ENCODE assay signal across 9 cellular contexts in genomic region chr1:1283821-1284220, GRCh38. TPM values are rescaled to one million over a fixed set of nuclear protein-coding genes. Genes with fewer than 3 reads are reported as not detected.
DNase-seq lines count a peak whose midpoint lies in the region.
"Had no signal": no experiment of that assay in that cellular context is flagged by ENCODE, and none has a peak within 500 bp of the region (broad histone marks: within the 10 kb centered on the region; RNA-seq: fewer than 3 reads in every experiment).

No MANE protein-coding gene starts in this region.

- peak; percentile 44 for DNase-seq in GM03348 (ENCODE audit: low spot score)
- DNase-seq in M059J (ENCODE audit: low read depth): peak; percentile 36
- DNase-seq in hepatic stellate cell (ENCODE audit: low spot score): peak; percentile 70
- no peak for DNase-seq in effector CD8-positive, alpha-beta T cell (lab: John Stamatoyannopoulos, UW)
- DNase-seq in NCI-H1048 (lab: John Stamatoyannopoulos, UW): no peak
- no peak for DNase-seq in amygdala (lab: John Stamatoyannopoulos, UW)
- DNase-seq: activated CD4-positive, alpha-beta T cell treated with anti-CD3 and anti-CD28 coated beads for 1 hour; amniotic stem cell; left ventricle myocardium superior had no signal

RNA-seq across cellular contexts. Expression of gene SCNN1D, which starts 3.6 kb away (rescaled TPM):
- total RNA-seq in M059J (2014; rRNA removed; shearing (Covaris generic)): 0.62 TPM in 1 of 2 replicates, not detected in the other

RNA-seq across cellular contexts. Expression of gene UBE2J2, which starts 10.2 kb away (rescaled TPM):
- 42.8 and 59.5 TPM in 2 replicates for total RNA-seq in M059J (2014; rRNA removed; shearing (Covaris generic))

RNA-seq across cellular contexts. Expression of gene ACAP3, which starts 23.9 kb away (rescaled TPM):
- total RNA-seq in M059J (2014; rRNA removed; shearing (Covaris generic)): 13.9 and 15.3 TPM in 2 replicates

RNA-seq across cellular contexts. Expression of gene PUSL1, which starts 24.6 kb away (rescaled TPM):
- 23.6 and 40.3 TPM in 2 replicates for total RNA-seq in M059J (2014; rRNA removed; shearing (Covaris generic))

RNA-seq across cellular contexts. Expression of gene C1QTNF12, which starts 37.3 kb away (rescaled TPM):
- not detected in 2 replicates for total RNA-seq in M059J (2014; rRNA removed; shearing (Covaris generic))

Comparison
In these comparisons a context has a peak if more than half of its experiments do, and no peak if none do; other contexts are left out.
1. DNase-seq: peak in GM03348 (single experiment), M059J (single experiment) and hepatic stellate cell (single experiment); none in effector CD8-positive, alpha-beta T cell (single experiment), NCI-H1048 (single experiment) and amygdala (0 of 56).